ENCODE assay signal across 8 cellular contexts in the genomic region with DNA sequence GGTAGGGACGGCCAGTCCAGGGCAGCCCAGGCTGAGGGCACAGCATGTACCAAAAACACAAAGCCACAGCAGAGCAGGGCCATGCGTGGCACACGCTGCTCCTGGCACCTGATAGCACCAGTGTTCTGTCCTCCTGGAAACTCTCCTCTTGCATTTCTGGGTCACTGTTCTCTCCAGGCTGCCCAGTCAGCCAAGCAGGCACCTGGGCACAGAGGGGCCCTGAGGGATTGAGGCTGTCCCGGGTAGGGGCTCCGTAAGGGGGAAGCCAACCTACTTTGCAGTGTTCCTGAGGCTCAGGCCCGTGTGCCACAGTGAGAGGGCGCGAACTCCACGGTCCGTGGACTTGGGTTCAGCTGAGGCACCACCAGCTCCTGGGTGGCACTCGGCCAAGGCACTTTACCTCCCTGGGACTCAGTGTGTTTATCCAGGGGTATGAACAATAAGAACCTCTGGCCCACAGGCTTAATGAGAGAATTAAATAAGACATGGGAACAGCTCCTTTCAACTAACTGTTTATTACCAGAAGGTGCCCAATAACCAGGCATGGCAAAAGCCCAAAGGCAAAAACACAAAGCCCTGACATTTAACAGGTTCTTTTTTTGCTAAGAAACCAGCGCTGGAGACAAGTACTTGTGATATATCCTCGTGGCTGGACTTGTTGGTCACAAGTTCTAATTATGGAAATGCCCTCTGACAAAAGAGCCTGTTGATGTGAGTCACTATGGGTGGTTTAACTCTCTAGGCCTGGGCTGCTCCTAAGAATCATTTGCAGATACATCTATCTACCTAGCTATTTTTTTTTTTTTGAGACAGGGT.
DNase-seq lines count a peak whose midpoint lies in the region; ATAC-seq, FAIRE-seq and TF ChIP-seq lines count a peak whose summit lies in the region.
"Not testable (repeated sequence)": the region's sequence is repeated elsewhere in the genome, so short reads cannot be mapped to it uniquely, and the experiment has no call there.

No MANE protein-coding gene starts in this region.

- not testable (repeated sequence) for H3K4me3 Mint-ChIP-seq in activated CD8-positive, alpha-beta memory T cell treated with anti-CD3 and anti-CD28 coated beads, Interleukin-2, amount 10 ng/mL, durations not matched to agents 7 days and 5 days; chondrocyte (ENCODE audit: unreplicated experiment)

- not testable (repeated sequence) for H3K27me3 ChIP-seq in small intestine (ENCODE audit: control insufficient read depth in 2 of 2, insufficient read depth in 2 of 2, low read length in 2 of 2)

- not testable (repeated sequence) for H3K4me1 ChIP-seq in small intestine (ENCODE audit: control insufficient read depth in 2 of 2, insufficient read depth in 1 of 2, low read depth in 1 of 2, low read length in 1 of 2)

- H3K27me3 Mint-ChIP-seq in activated CD8-positive, alpha-beta memory T cell treated with anti-CD3 and anti-CD28 coated beads, Interleukin-2, amount 10 ng/mL, durations not matched to agents 7 days and 5 days; chondrocyte (ENCODE audit: low read depth): not testable (repeated sequence)

- 46 to 62% (median 56%) methylated on average over 11 to 13 of the region's 13 CpGs for WGBS in small intestine, 3 donors

- H3K27ac Mint-ChIP-seq in activated CD8-positive, alpha-beta memory T cell treated with anti-CD3 and anti-CD28 coated beads, Interleukin-2, amount 10 ng/mL, durations not matched to agents 7 days and 5 days = peak overlapping the region; percentile 40
- peak overlapping the region; percentile 61 for H3K27ac Mint-ChIP-seq in chondrocyte (ENCODE audit: unreplicated experiment)

- H3K4me3 ChIP-seq in small intestine (ENCODE audit: low read depth in 1 of 2, low read length in 2 of 2) = not testable (repeated sequence)

- CTCF ChIA-PET in activated CD8-positive, alpha-beta memory T cell treated with anti-CD3 and anti-CD28 coated beads, Interleukin-2, amount 10 ng/mL, durations not matched to agents 7 days and 5 days (lab: Charles Lee) = interaction anchor here (0.7 to 1.4 kb wide), 2 partner anchors 14 to 18 kb away, joined by 3 read pairs; no protein-coding TSS in a partner anchor

- TF ChIP-seq CTCF in chondrocyte (IDR thresholded peaks at IDR 0.05) = not testable (repeated sequence)

- H3K9me3 Mint-ChIP-seq in activated CD8-positive, alpha-beta memory T cell treated with anti-CD3 and anti-CD28 coated beads, Interleukin-2, amount 10 ng/mL, durations not matched to agents 7 days and 5 days (ENCODE audit: low read depth); chondrocyte (ENCODE audit: low read depth): not testable (repeated sequence)

- not testable (repeated sequence) for FAIRE-seq in small intestine (lab: Jason Lieb, UNC)

- peaks cover 44% of the 10 kb centered on the region for H3K4me1 Mint-ChIP-seq in activated CD8-positive, alpha-beta memory T cell treated with anti-CD3 and anti-CD28 coated beads, Interleukin-2, amount 10 ng/mL, durations not matched to agents 7 days and 5 days
- peaks cover 17% of the 10 kb centered on the region for H3K4me1 Mint-ChIP-seq in chondrocyte (ENCODE audit: low read depth)

- H3K36me3 Mint-ChIP-seq in activated CD8-positive, alpha-beta memory T cell treated with anti-CD3 and anti-CD28 coated beads, Interleukin-2, amount 10 ng/mL, durations not matched to agents 7 days and 5 days; chondrocyte (ENCODE audit: low read depth): not testable (repeated sequence)

- DNase-seq in Ammon's horn (ENCODE audit: low spot score) (peak; percentile 51), HCEC 1CT (peak; percentile 74), NOMO-1 (lab: John Stamatoyannopoulos, UW; ENCODE audit: unreplicated experiment in 2 of 2) (peak; percentile 43 to 74), globus pallidus (ENCODE audit: low spot score) (peak; percentile 74), medulla oblongata (ENCODE audit: extremely low spot score) (peak; percentile 90), small intestine (peak; percentile 12)
- DNase-seq in activated CD8-positive, alpha-beta memory T cell treated with anti-CD3 and anti-CD28 coated beads, Interleukin-2, amount 10 ng/mL, durations not matched to agents 7 days and 5 days; chondrocyte (ENCODE audit: low spot score): not testable (repeated sequence)

- ATAC-seq in activated CD8-positive, alpha-beta memory T cell treated with anti-CD3 and anti-CD28 coated beads, Interleukin-2, amount 10 ng/mL, durations not matched to agents 7 days and 5 days = not testable (repeated sequence)

- not testable (repeated sequence) for H3K9me3 ChIP-seq in small intestine (ENCODE audit: control insufficient read depth, low read depth)

- peak overlapping the region in 1 of 2 donors; percentile 45 for H3K27ac ChIP-seq in small intestine (ENCODE audit: low read depth in 1 of 2, low read length in 1 of 2)

- H3K36me3 ChIP-seq in small intestine (ENCODE audit: control insufficient read depth in 2 of 2, insufficient read depth in 2 of 2, low read length in 2 of 2) = not testable (repeated sequence)
